Comparison of ENCODE assay signal across 1 cellular context in genomic region chr3:123791898-123792297, GRCh38.
TF ChIP-seq lines count a peak whose summit lies in the region.

No MANE protein-coding gene starts in this region.

TF ChIP-seq in A549, 52 proteins besides CTCF, POLR2A, EP300 and RAD21 (continued from another document):
- TF ChIP-seq MAZ (IDR thresholded peaks at IDR 0.05; ENCODE audit: borderline replicate concordance, low read depth, low read length) (no peak), CBX2 (IDR thresholded peaks at IDR 0.05; ENCODE audit: borderline replicate concordance, low read depth) (no peak), ELK1 (IDR thresholded peaks at IDR 0.05; ENCODE audit: low read depth, low read length) (no peak), HMGXB4 (CRISPR knock-in tag; IDR thresholded peaks at IDR 0.05; ENCODE audit: borderline replicate concordance) (no peak), HDAC2 (IDR thresholded peaks at IDR 0.05) (no peak), FOSB (CRISPR knock-in tag; IDR thresholded peaks at IDR 0.05) (no peak), KDM1A (IDR thresholded peaks at IDR 0.05; ENCODE audit: low read depth) (no peak), RNF2 (IDR thresholded peaks at IDR 0.05; ENCODE audit: borderline replicate concordance, low read depth) (no peak), CBX8 (IDR thresholded peaks at IDR 0.05) (no peak), CHD4 (IDR thresholded peaks at IDR 0.05; ENCODE audit: borderline replicate concordance) (no peak)
TF ChIP-seq in A549: peak in this region for 0.
